In the genomic region with DNA sequence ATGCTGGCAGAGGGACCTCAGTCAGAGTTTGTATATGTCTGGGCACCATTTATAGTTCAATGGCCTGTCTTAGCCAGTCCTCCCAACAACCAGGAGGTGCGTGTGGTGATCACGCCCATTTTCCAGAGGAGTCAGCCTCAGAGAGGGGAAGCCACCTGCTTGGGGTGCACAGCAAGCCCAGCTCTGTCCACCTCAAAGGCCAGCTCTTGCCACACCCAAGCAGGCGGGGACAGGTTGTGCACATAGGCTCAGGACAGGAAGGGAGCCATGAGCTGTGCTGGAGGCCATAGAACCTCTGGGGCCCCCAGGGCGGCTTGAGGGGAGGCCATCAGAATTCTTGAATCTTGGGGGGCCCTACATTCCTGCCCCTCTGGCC, we compare ENCODE assay signal across 10 cellular contexts.
"Had no signal": no experiment of that assay in that cellular context is flagged by ENCODE, and none has a peak within 500 bp of the region (broad histone marks: within the 10 kb centered on the region; RNA-seq: fewer than 3 reads in every experiment).

No MANE protein-coding gene starts in this region.

- H3K4me3 ChIP-seq: GM23248, GM23338, HAP-1 had no signal

- H3K4me3 Mint-ChIP-seq: GM23338, H9, HFFc6 had no signal

- ATAC-seq: HCT116 had no signal

- H2AFZ ChIP-seq: GM23248, GM23338 had no signal

- H3K36me3 ChIP-seq: HAP-1 had no signal

- H3K27ac ChIP-seq: GM23248 had no signal

- H3K27ac Mint-ChIP-seq: GM23338, HFFc6 had no signal

- FAIRE-seq: H54 had no signal

- H3K4me1 ChIP-seq: HAP-1 had no signal

- H3K9me3 Mint-ChIP-seq: GM23338, H9, HFFc6 had no signal

- H3K9me3 ChIP-seq: HAP-1 had no signal

- DNase-seq: GM23248, GOT3, H7, H9, HCEC 1CT, HFFc6 had no signal

- H3K9ac ChIP-seq: GM23248 had no signal
